In the genomic region with DNA sequence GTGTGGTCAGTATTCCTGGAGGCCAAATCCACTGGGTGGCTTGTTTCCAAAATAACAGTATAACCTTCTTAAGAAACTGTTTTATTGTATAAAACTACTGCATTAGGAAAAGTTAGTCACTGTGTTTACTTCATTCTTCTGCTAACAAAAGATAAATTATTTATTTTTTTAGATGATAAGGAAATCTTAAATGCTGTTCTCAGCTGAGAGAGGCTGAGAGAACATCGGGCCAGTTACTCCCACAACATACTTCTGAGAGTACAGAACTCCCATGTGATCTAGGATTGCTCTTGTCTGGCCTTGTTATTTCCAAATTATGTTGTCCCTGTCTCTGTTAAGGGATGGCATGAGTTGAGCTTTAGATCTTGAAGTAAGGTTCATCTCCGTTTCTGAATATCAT, we compare ENCODE assay signal across 19 cellular contexts.
"Had no signal": no experiment of that assay in that cellular context is flagged by ENCODE, and none has a peak within 500 bp of the region (broad histone marks: within the 10 kb centered on the region; RNA-seq: fewer than 3 reads in every experiment).

No MANE protein-coding gene starts in this region.

- H3K4me1 ChIP-seq: gastroesophageal sphincter, heart right ventricle, tibial nerve had no signal

- ATAC-seq: gastroesophageal sphincter; heart right ventricle; left colon; stimulated activated memory B cell treated with anti-CD40 and anti-IgM and Interleukin-4, amounts not matched to agents 10 μg/mL and 1 μg/mL and 100 μg/mL, for 72 hours had no signal

- H3K36me3 ChIP-seq: gastroesophageal sphincter, heart right ventricle, neutrophil, tibial nerve, vagina had no signal

- H3K9me3 ChIP-seq: gastroesophageal sphincter, heart right ventricle, neutrophil, tibial nerve, vagina had no signal

- H3K27me3 ChIP-seq: gastroesophageal sphincter, heart right ventricle, neutrophil, tibial nerve, vagina had no signal

- H3K4me3 ChIP-seq: coronary artery, gastroesophageal sphincter, heart right ventricle, tibial nerve, vagina had no signal

- DNase-seq: activated CD4-positive, alpha-beta T cell treated with anti-CD3 and anti-CD28 coated beads for 1 hour; activated CD4-positive, alpha-beta T cell treated with anti-CD3 and anti-CD28 coated beads, Interleukin-2, amount 50 U/mL, for 4 hours; activated naive CD4-positive, alpha-beta T cell; activated naive CD8-positive, alpha-beta T cell treated with anti-CD3 and anti-CD28 coated beads, Interleukin-2, amount 10 ng/mL, durations not matched to agents 7 days and 5 days; activated T-cell treated with anti-CD3 and anti-CD28 coated beads for 4 hours; aorta; effector CD4-positive, alpha-beta T cell; heart right ventricle; left colon; naive B cell; retina; stimulated activated CD4-positive, alpha-beta T cell treated with anti-CD3 and anti-CD28 coated beads, Interleukin-2, amount 100 ng/mL, for 48 hours had no signal

- H3K27ac ChIP-seq: coronary artery, gastroesophageal sphincter, heart right ventricle, neutrophil, tibial nerve, vagina, VCaP had no signal
